In genomic region chr1:78048446-78048845, GRCh38 we compare ENCODE assay signal across 1 cellular context.
TF ChIP-seq lines count a peak whose summit lies in the region.

No MANE protein-coding gene starts in this region.

TF ChIP-seq in K562, 482 proteins besides CTCF, POLR2A, EP300 and RAD21:
- TF ChIP-seq ZBTB40 (IDR thresholded peaks at IDR 0.05) (no peak), ZBTB40 (CRISPR knock-in tag; IDR thresholded peaks at IDR 0.05) (no peak), ZNF121 (CRISPR knock-in tag; conservative IDR thresholded peaks at IDR 0.05) (0 out of 2 replicates have a peak, but pooled peaks have one; percentile 11)
